8 cellular contexts compared by ENCODE assay signal in the genomic region with DNA sequence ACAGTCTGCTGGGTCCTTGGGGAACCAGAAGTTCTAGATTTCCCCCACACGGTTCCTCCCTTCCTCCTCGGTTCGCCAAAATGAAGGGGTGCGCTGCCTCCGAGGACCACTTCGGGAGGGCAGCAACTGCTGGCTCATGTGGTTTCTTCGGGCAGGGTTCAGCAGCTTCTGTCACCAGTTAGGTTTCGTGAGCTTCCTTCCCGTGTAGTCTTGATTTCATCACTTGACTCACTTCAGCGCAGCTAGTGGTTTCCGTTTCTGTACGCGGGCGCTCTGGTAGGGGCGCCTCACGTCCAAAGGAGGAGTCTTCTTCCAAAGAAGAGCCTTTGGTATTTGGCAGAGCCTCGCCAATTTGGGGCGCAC. TPM values are rescaled to one million over a fixed set of nuclear protein-coding genes. Genes with fewer than 3 reads are reported as not detected.
DNase-seq lines count a peak whose midpoint lies in the region; ATAC-seq lines count a peak whose summit lies in the region.

No MANE protein-coding gene starts in this region.

- H2AFZ ChIP-seq in mesenchymal stem cell (ENCODE audit: low read depth, low read length) = peak overlapping the region; percentile 53

- H4K8ac ChIP-seq in mesenchymal stem cell (ENCODE audit: low read length) = peak overlapping the region; percentile 75

- peak overlapping the region; percentile 41 for H3K9ac ChIP-seq in mesenchymal stem cell (ENCODE audit: low read length)

- H3K27ac ChIP-seq in effector memory CD4-positive, alpha-beta T cell (ENCODE audit: insufficient read depth, low read length, poor library complexity, severe bottlenecking) = no peak overlapping the region
- no peak overlapping the region for H3K27ac ChIP-seq in mesenchymal stem cell (ENCODE audit: low read length, poor library complexity, severe bottlenecking)

- H3K4ac ChIP-seq in mesenchymal stem cell (ENCODE audit: low read depth in 1 of 2, low read length in 2 of 2) = peak overlapping the region in 1 of 2 experiments; percentile 17

- peak overlapping the region; percentile 37 to 70 for H3K18ac ChIP-seq in mesenchymal stem cell (ENCODE audit: low read depth in 1 of 2, low read length in 2 of 2)

- no peak overlapping the region for H2BK120ac ChIP-seq in mesenchymal stem cell (ENCODE audit: low read depth, low read length)

- H3K4me3 ChIP-seq in effector memory CD4-positive, alpha-beta T cell (ENCODE audit: insufficient read depth, low read depth, low read length, poor library complexity, severe bottlenecking) = peak overlapping the region; percentile 59
- peak overlapping the region; percentile 76 to 84 for H3K4me3 ChIP-seq in mesenchymal stem cell (ENCODE audit: insufficient read depth in 1 of 2, low read depth in 1 of 2, low read length in 2 of 2)

- peak; percentile 98 for DNase-seq in GF-D8 (lab: John Stamatoyannopoulos, UW)
- peak; percentile 81 for DNase-seq in KG1 (lab: John Stamatoyannopoulos, UW)
- DNase-seq in activated CD4-positive, alpha-beta T cell treated with anti-CD3 and anti-CD28 coated beads for 48 hours = peak; percentile 74
- DNase-seq in effector memory CD4-positive, alpha-beta T cell = peak; percentile 16 to 21 (median 19)
- peak; percentile 72 for DNase-seq in mesenchymal stem cell
- peak; percentile 74 for DNase-seq in stimulated activated CD8-positive, alpha-beta memory T cell treated with anti-CD3 and anti-CD28 coated beads, Interleukin-4, amount 100 ng/mL, for 48 hours
- DNase-seq in NCI-H1105 (lab: John Stamatoyannopoulos, UW) = no peak

- peak overlapping the region; percentile 56 for H4K91ac ChIP-seq in mesenchymal stem cell (ENCODE audit: low read length)

- peak overlapping the region; percentile 26 for H2BK15ac ChIP-seq in mesenchymal stem cell (ENCODE audit: low read depth, poor library complexity, severe bottlenecking)

- H3K27me3 ChIP-seq in effector memory CD4-positive, alpha-beta T cell (replicated peaks; ENCODE audit: control insufficient read depth, insufficient read depth, low read length, poor library complexity, severe bottlenecking) = no peaks in the 10 kb centered on the region
- H3K27me3 ChIP-seq in mesenchymal stem cell (ENCODE audit: control insufficient read depth in 1 of 2, insufficient read depth in 1 of 2, low read length in 2 of 2) = peaks cover 0 to 14% of the 10 kb centered on the region in 2 experiments

- H3K14ac ChIP-seq in mesenchymal stem cell (ENCODE audit: low read length in 2 of 2) = no peak overlapping the region

- no peaks in the 10 kb centered on the region for H3K36me3 ChIP-seq in effector memory CD4-positive, alpha-beta T cell (ENCODE audit: control insufficient read depth, insufficient read depth, low read length)
- H3K36me3 ChIP-seq in mesenchymal stem cell (ENCODE audit: control insufficient read depth in 1 of 2, insufficient read depth in 2 of 2, low read depth in 1 of 2, low read length in 2 of 2) = peaks cover 0 to 2% of the 10 kb centered on the region in 2 experiments

- 1% methylated on average over 18 of the region's 18 CpGs for WGBS in mesenchymal stem cell

- no peak overlapping the region for H2BK5ac ChIP-seq in mesenchymal stem cell (ENCODE audit: low read depth, low read length, poor library complexity, severe bottlenecking)

- peak overlapping the region in 1 of 2 experiments; percentile 9 for H3K23ac ChIP-seq in mesenchymal stem cell (ENCODE audit: low read length in 2 of 2)

- peaks cover 5% of the 10 kb centered on the region for H3K79me1 ChIP-seq in mesenchymal stem cell (replicated peaks; ENCODE audit: low read length, poor library complexity, severe bottlenecking)

- H3K4me1 ChIP-seq in effector memory CD4-positive, alpha-beta T cell (ENCODE audit: control insufficient read depth, insufficient read depth, low read length, poor library complexity, severe bottlenecking) = peaks cover 11% of the 10 kb centered on the region
- H3K4me1 ChIP-seq in mesenchymal stem cell (ENCODE audit: control insufficient read depth, insufficient read depth, low read depth, low read length) = peaks cover 17% of the 10 kb centered on the region

- H2BK12ac ChIP-seq in mesenchymal stem cell (ENCODE audit: low read length in 2 of 2) = no peak overlapping the region

- peak; percentile 99 for ATAC-seq in GM21717 (IDR thresholded peaks at IDR 0.05; ENCODE audit: unreplicated experiment)

- no peak overlapping the region for H2AK5ac ChIP-seq in mesenchymal stem cell (ENCODE audit: low read length, severe bottlenecking)

- H3K9me3 ChIP-seq in effector memory CD4-positive, alpha-beta T cell (ENCODE audit: control insufficient read depth, low read length) = no peaks in the 10 kb centered on the region
- no peaks in the 10 kb centered on the region for H3K9me3 ChIP-seq in mesenchymal stem cell (ENCODE audit: control insufficient read depth, low read length)

- peak overlapping the region; percentile 95 for H3K4me2 ChIP-seq in mesenchymal stem cell (ENCODE audit: low read length, poor library complexity, severe bottlenecking)

RNA-seq across cellular contexts. Expression of gene GALNT3, which starts 0.5 kb away (rescaled TPM):
- 3.3 TPM for polyA plus RNA-seq in mesenchymal stem cell (2013, experiment 1 of 2)
- 3.7 TPM for polyA plus RNA-seq in mesenchymal stem cell (2013, experiment 2 of 2)
